8 cellular contexts compared by ENCODE assay signal in genomic region chr7:76318488-76319353, GRCh38. TPM values are rescaled to one million over a fixed set of nuclear protein-coding genes. Genes with fewer than 3 reads are reported as not detected.
DNase-seq lines count a peak whose midpoint lies in the region; ATAC-seq and TF ChIP-seq lines count a peak whose summit lies in the region.

No MANE protein-coding gene starts in this region.

- no CpG with 5 or more reads among the region's 25 CpGs for WGBS in neuronal stem cell (ENCODE audit: extremely low coverage in 2 of 2, insufficient read length in 2 of 2, insufficient replicate concordance in 1 of 2), 2 donors
- 6 to 50% methylated on average over 2 to 25 of the region's 25 CpGs for WGBS in transverse colon (ENCODE audit: low coverage in 1 of 2), 2 donors

- intact Hi-C loops in transverse colon (cut with DNase I; ENCODE audit: low total_unique reads), result loop anchor here (5.0 kb wide), 1 partner anchor 39 kb away; the partner anchor contains the start of gene YWHAG

- peak; percentile 49 for ATAC-seq in GM21529 (IDR thresholded peaks at IDR 0.05; ENCODE audit: unreplicated experiment)

- peak overlapping the region; percentile 75 for H3K9ac ChIP-seq in neuronal stem cell (ENCODE audit: low read depth, low read length, poor library complexity)

- H3K23ac ChIP-seq in neuronal stem cell (ENCODE audit: low read depth, low read length, poor library complexity), result peak overlapping the region; percentile 96

- DNase-seq in EH (ENCODE audit: low read depth) (peak; percentile 88), HuH-7 (ENCODE audit: low spot score) (peak; percentile 72), RPMI7951 (ENCODE audit: low read depth) (peak; percentile 90), foreskin fibroblast (peak; percentile 91 to 97), neuronal stem cell (ENCODE audit: low spot score) (peak; percentile 56), transverse colon (peak; percentile 86)
- peak; percentile 49 for DNase-seq in activated effector memory CD4-positive, alpha-beta T cell treated with Interleukin-2 at 50 U/mL for 16 hours

- no peak overlapping the region for H2BK5ac ChIP-seq in neuronal stem cell (ENCODE audit: low read length)

- H3K27me3 ChIP-seq in neuronal stem cell (ENCODE audit: control insufficient read depth in 3 of 3, insufficient read depth in 3 of 3, low read depth in 1 of 3, low read length in 3 of 3) (no peaks in the 10 kb centered on the region), transverse colon (no peaks in the 10 kb centered on the region)

- peaks cover 8 to 14% of the 10 kb centered on the region in 2 donors for H3K4me1 ChIP-seq in neuronal stem cell (ENCODE audit: control insufficient read depth in 2 of 2, insufficient read depth in 1 of 2, low read depth in 1 of 2, low read length in 2 of 2)
- peaks cover 10 to 24% (median 16%) of the 10 kb centered on the region in 4 donors for H3K4me1 ChIP-seq in transverse colon

- in situ Hi-C loops in transverse colon (cut with MboI; ENCODE audit: low pct_ligation_motif_present in 1 of 4, low pct_unique_long_range_greater_than_20kb in 1 of 4, low sequenced_read_pairs in 3 of 4), result loop anchor here in 3 of 4 donors (5.0 to 10.0 kb wide), 2 partner anchors 141 to 144 kb away; no protein-coding TSS in a partner anchor

- no peak overlapping the region for H3K4ac ChIP-seq in neuronal stem cell (ENCODE audit: low read length)

- peak overlapping the region; percentile 84 for H3K4me2 ChIP-seq in neuronal stem cell (ENCODE audit: insufficient read depth, low read length, poor library complexity, severe bottlenecking)

- H2BK15ac ChIP-seq in neuronal stem cell (ENCODE audit: low read length), result peak overlapping the region; percentile 3

- H4K91ac ChIP-seq in neuronal stem cell (ENCODE audit: low read depth, low read length, poor library complexity), result no peak overlapping the region

- peak overlapping the region; percentile 92 for H3K27ac ChIP-seq in neuronal stem cell (replicated peaks; ENCODE audit: low read length)
- H3K27ac ChIP-seq in transverse colon, result peak overlapping the region; percentile 96 to 98 (median 98)

- no peaks in the 10 kb centered on the region for H3K79me1 ChIP-seq in neuronal stem cell (ENCODE audit: low read depth, low read length)

- no peak overlapping the region for H2BK120ac ChIP-seq in neuronal stem cell (ENCODE audit: low read depth, low read length)

- H2AFZ ChIP-seq in neuronal stem cell (ENCODE audit: low read length), result peak overlapping the region; percentile 91

- peak overlapping the region; percentile 23 for H2AK5ac ChIP-seq in neuronal stem cell (ENCODE audit: low read depth, low read length)

- no peak for TF ChIP-seq EP300 in transverse colon (IDR thresholded peaks at IDR 0.05; ENCODE audit: low read depth)

- peak; percentile 27 for TF ChIP-seq POLR2A in transverse colon (IDR thresholded peaks at IDR 0.05)

- H3K36me3 ChIP-seq in neuronal stem cell (replicated peaks in 1 of 2; ENCODE audit: control insufficient read depth in 2 of 2, insufficient read depth in 2 of 2, low read length in 2 of 2), result peaks cover 0 to 26% of the 10 kb centered on the region in 2 donors
- H3K36me3 ChIP-seq in transverse colon, result no peaks in the 10 kb centered on the region

- peak overlapping the region; percentile 72 to 92 for H3K4me3 ChIP-seq in foreskin fibroblast (ENCODE audit: low read depth in 1 of 2, low read length in 2 of 2)
- H3K4me3 ChIP-seq in neuronal stem cell (ENCODE audit: low read length in 2 of 2), result peak overlapping the region; percentile 76 to 93
- H3K4me3 ChIP-seq in transverse colon, result peak overlapping the region; percentile 49 to 83 (median 69)

- TF ChIP-seq CTCF in foreskin fibroblast (IDR thresholded peaks at IDR 0.05; ENCODE audit: low read depth, low read length) (no peak), transverse colon (IDR thresholded peaks at IDR 0.05) (peak; percentile 32 to 78 (median 49))

- H3K9me3 ChIP-seq in neuronal stem cell (replicated peaks in 1 of 2; ENCODE audit: control insufficient read depth in 2 of 2, insufficient read depth in 1 of 2, low read depth in 1 of 2, low read length in 2 of 2) (no peaks in the 10 kb centered on the region), transverse colon (no peaks in the 10 kb centered on the region)

- peak overlapping the region; percentile 12 for H3K14ac ChIP-seq in neuronal stem cell (ENCODE audit: low read length)

- no peak overlapping the region for H4K8ac ChIP-seq in neuronal stem cell (ENCODE audit: low read depth, low read length)

- H2BK12ac ChIP-seq in neuronal stem cell (ENCODE audit: low read length), result no peak overlapping the region

- peak overlapping the region; percentile 91 for H3K18ac ChIP-seq in neuronal stem cell (ENCODE audit: low read length)

RNA-seq across cellular contexts. Expression of gene HSPB1, which starts 16.2 kb away (rescaled TPM):
- total RNA-seq in RPMI7951 (2014; rRNA removed; shearing (Covaris generic)), result 147 and 157 TPM in 2 replicates
- 217 TPM for polyA plus RNA-seq in neuronal stem cell (2013, experiment 1 of 2)
- polyA plus RNA-seq in neuronal stem cell (2013, experiment 2 of 2), result 205 TPM
- total RNA-seq in transverse colon, result 1,000 to 10,000 TPM in 1 of 4 donors, 100 to 1,000 TPM in 3; 387 to 1,086 (median 519) TPM

RNA-seq across cellular contexts. Expression of gene YWHAG, which starts 40.1 kb away (rescaled TPM):
- 80.4 and 89.8 TPM in 2 replicates for total RNA-seq in RPMI7951 (2014; rRNA removed; shearing (Covaris generic))
- 115 TPM for polyA plus RNA-seq in neuronal stem cell (2013, experiment 1 of 2)
- polyA plus RNA-seq in neuronal stem cell (2013, experiment 2 of 2), result 115 TPM
- total RNA-seq in transverse colon, result 10 to 100 TPM; 35.9 to 71.6 (median 48.2) TPM

Comparison
In these comparisons a context has a peak if more than half of its experiments do, and no peak if none do; other contexts are left out.
1. Peak in every context shown above with its lines: DNase-seq, ATAC-seq, H3K4me3 ChIP-seq and H3K27ac ChIP-seq.